ENCODE assay signal across 14 cellular contexts in genomic region chr1:148315081-148315811, GRCh38.
DNase-seq lines count a peak whose midpoint lies in the region; ATAC-seq and TF ChIP-seq lines count a peak whose summit lies in the region.
"Had no signal": no experiment of that assay in that cellular context is flagged by ENCODE, and none has a peak within 500 bp of the region (broad histone marks: within the 10 kb centered on the region; RNA-seq: fewer than 3 reads in every experiment).

No MANE protein-coding gene starts in this region.

- H3K4me1 ChIP-seq in SJCRH30 (peaks cover 24% of the 10 kb centered on the region), left ventricle myocardium inferior (peaks cover 14% of the 10 kb centered on the region)

- H3K27ac ChIP-seq in SJCRH30 = peak overlapping the region; percentile 97
- H3K27ac ChIP-seq in left ventricle myocardium inferior (replicated peaks) = no peak overlapping the region
- H3K27ac ChIP-seq: C4-2B, coronary artery, tibial nerve had no signal

- intact Hi-C loops in left ventricle myocardium inferior (cut with micrococcal nuclease) = no loop called here

- H3K4me3 ChIP-seq in AG10803 (ENCODE audit: low read length) = no peak overlapping the region
- peak overlapping the region; percentile 18 for H3K4me3 ChIP-seq in SJCRH30
- no peak overlapping the region for H3K4me3 ChIP-seq in left ventricle myocardium inferior
- H3K4me3 ChIP-seq: coronary artery, tibial nerve had no signal

- peaks cover 24% of the 10 kb centered on the region for H3K9me3 ChIP-seq in SJCRH30 (replicated peaks)
- H3K9me3 ChIP-seq in left ventricle myocardium inferior (replicated peaks) = peaks cover 25% of the 10 kb centered on the region

- peak; percentile 20 for DNase-seq in AG10803 (ENCODE audit: low read depth)
- DNase-seq in SJCRH30 = peak; percentile 88 to 93
- no peak for DNase-seq in Ammon's horn (ENCODE audit: low spot score)
- DNase-seq in SKM-1 (lab: John Stamatoyannopoulos, UW; ENCODE audit: unreplicated experiment) = no peak
- no peak for DNase-seq in COR-L47 (lab: John Stamatoyannopoulos, UW)
- no peak for DNase-seq in left ventricle myocardium inferior
- DNase-seq: left cardiac atrium; NCI-H2171; stimulated activated CD4-positive, alpha-beta T cell treated with anti-CD3 and anti-CD28 coated beads, Interleukin-15, amount 100 ng/mL, for 24 hours had no signal

- peak; percentile 77 for ATAC-seq in GM19025 (IDR thresholded peaks at IDR 0.05; ENCODE audit: low read depth, unreplicated experiment)
- peak; percentile 56 for ATAC-seq in HG02981 (IDR thresholded peaks at IDR 0.05; ENCODE audit: unreplicated experiment)
- ATAC-seq: left cardiac atrium had no signal

- no peak for TF ChIP-seq CTCF in AG10803 (conservative IDR thresholded peaks at IDR 0.05; ENCODE audit: low read length)
- TF ChIP-seq CTCF in left ventricle myocardium inferior (IDR thresholded peaks at IDR 0.05; ENCODE audit: borderline replicate concordance) = no peak

- H3K27me3 ChIP-seq in SJCRH30 (no peaks in the 10 kb centered on the region), left ventricle myocardium inferior (ENCODE audit: low read depth) (peaks cover 98% of the 10 kb centered on the region)

- H3K36me3 ChIP-seq in SJCRH30 = no peaks in the 10 kb centered on the region
- H3K36me3 ChIP-seq in left ventricle myocardium inferior = no peaks in the 10 kb centered on the region
- H3K36me3 ChIP-seq: tibial nerve had no signal

Comparison
In these comparisons a context has a peak if more than half of its experiments do, and no peak if none do; other contexts are left out.
1. DNase-seq: peak in AG10803 (single experiment) and SJCRH30 (2 of 2); none in Ammon's horn (single experiment), SKM-1 (single experiment), COR-L47 (single experiment) and left ventricle myocardium inferior (single experiment).